8 cellular contexts compared by ENCODE assay signal in the genomic region with DNA sequence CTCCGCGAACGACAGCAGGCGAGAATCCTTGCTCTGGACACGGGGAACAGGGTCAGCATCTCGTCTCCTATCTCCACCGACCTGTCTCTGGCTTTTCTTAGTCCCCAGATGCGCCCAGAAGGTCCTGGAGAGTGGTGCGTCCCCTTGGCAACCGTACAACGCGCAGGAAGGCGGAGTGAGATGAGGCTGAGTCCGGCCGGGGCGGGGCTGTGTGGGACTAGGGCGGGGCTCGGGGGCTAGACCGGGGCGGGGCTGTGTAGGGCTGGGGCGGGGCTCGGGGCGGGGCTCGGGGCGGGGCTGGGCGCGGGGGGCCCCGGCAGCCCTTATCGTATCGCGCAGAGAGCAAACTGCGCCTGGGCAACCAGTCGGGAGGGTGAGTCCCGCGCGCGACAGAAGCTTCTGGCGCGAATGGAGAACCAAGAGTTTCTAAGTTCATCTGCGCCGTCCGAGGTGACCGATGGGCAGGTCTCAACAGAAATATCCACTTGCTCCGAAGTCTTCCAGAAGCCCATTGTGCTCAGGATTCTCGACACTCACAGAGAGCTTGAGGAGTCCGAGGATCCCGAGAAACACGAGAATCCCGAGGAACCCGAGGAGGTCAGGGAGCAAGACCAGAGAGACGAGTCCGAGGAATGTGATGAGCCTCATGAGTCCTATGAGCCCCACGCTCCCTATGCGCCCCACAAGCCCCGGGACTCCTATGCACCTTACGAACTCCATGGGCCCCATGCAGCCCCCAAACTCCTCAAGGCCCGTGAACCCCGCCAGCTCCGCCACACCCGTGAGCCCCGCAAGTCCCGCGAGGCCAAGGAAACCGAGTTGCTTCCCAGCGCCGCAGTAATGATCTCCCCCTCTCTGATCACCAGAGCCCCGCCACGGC. TPM values are rescaled to one million over a fixed set of nuclear protein-coding genes. Genes with fewer than 3 reads are reported as not detected.
DNase-seq lines count a peak whose midpoint lies in the region; FAIRE-seq and TF ChIP-seq lines count a peak whose summit lies in the region.

No MANE protein-coding gene starts in this region.

- peaks cover 37% of the 10 kb centered on the region for H3K27me3 Mint-ChIP-seq in T-helper 2 cell treated with Interferon-gamma antibody and Interleukin-4, amounts not matched to agents 5 μg/mL and 100 μg/mL, for 36 hours (ENCODE audit: low read depth)

- peak overlapping the region; percentile 54 for H3K4me3 ChIP-seq in HFF-Myc (replicated peaks; ENCODE audit: low read depth, low read length)

- H3K4me1 Mint-ChIP-seq in T-helper 2 cell treated with Interferon-gamma antibody and Interleukin-4, amounts not matched to agents 5 μg/mL and 100 μg/mL, for 36 hours (ENCODE audit: low read depth) = peaks cover 3% of the 10 kb centered on the region

- DNase-seq in GM04504 (ENCODE audit: low read depth) (peak; percentile 33), HFF-Myc (ENCODE audit: extremely low read depth, low read depth) (peak; percentile 59), NCI-H1092 treated with DMSO at 0.1 percent for 48 hours (lab: John Stamatoyannopoulos, UW) (peak; percentile 53), anterior cingulate cortex (lab: John Stamatoyannopoulos, UW) (peak; percentile 13 to 91 (median 63)), hippocampal formation (lab: John Stamatoyannopoulos, UW) (peak; percentile 57 to 80), renal cortical epithelial cell (ENCODE audit: low read depth) (peak; percentile 56), urothelium cell line (ENCODE audit: low spot score) (peak; percentile 97)
- peak; percentile 67 for DNase-seq in T-helper 2 cell treated with Interferon-gamma antibody and Interleukin-4, amounts not matched to agents 5 μg/mL and 100 μg/mL, for 36 hours (ENCODE audit: low spot score)

- H3K4me3 Mint-ChIP-seq in T-helper 2 cell treated with Interferon-gamma antibody and Interleukin-4, amounts not matched to agents 5 μg/mL and 100 μg/mL, for 36 hours = peak overlapping the region; percentile 58

- no peaks in the 10 kb centered on the region for H3K9me3 Mint-ChIP-seq in T-helper 2 cell treated with Interferon-gamma antibody and Interleukin-4, amounts not matched to agents 5 μg/mL and 100 μg/mL, for 36 hours

- no peak for TF ChIP-seq CTCF in HFF-Myc (IDR thresholded peaks at IDR 0.05; ENCODE audit: low read depth, low read length, missing control alignments)

- no peaks in the 10 kb centered on the region for H3K36me3 Mint-ChIP-seq in T-helper 2 cell treated with Interferon-gamma antibody and Interleukin-4, amounts not matched to agents 5 μg/mL and 100 μg/mL, for 36 hours (ENCODE audit: low read depth)

- H3K27ac Mint-ChIP-seq in T-helper 2 cell treated with Interferon-gamma antibody and Interleukin-4, amounts not matched to agents 5 μg/mL and 100 μg/mL, for 36 hours = no peak overlapping the region

- FAIRE-seq in urothelium cell line (lab: Jason Lieb, UNC) = peak; percentile 94

RNA-seq across cellular contexts. Expression of a gene that starts 24.9 kb away (rescaled TPM):
- 0.40 and 0.69 TPM in 2 replicates for total RNA-seq in renal cortical epithelial cell

Comparison
In these comparisons a context has a peak if more than half of its experiments do, and no peak if none do; other contexts are left out.
1. Peak in every context shown above with its lines: DNase-seq and H3K4me3 ChIP-seq.
2. DNase-seq: peak in every context shown above with its lines; median percentile 97 in urothelium cell line; 68 in hippocampal formation; 67 in T-helper 2 cell treated with Interferon-gamma antibody and Interleukin-4, amounts not matched to agents 5 μg/mL and 100 μg/mL, for 36 hours; 63 in anterior cingulate cortex; 59 in HFF-Myc; 56 in renal cortical epithelial cell; 53 in NCI-H1092 treated with DMSO at 0.1 percent for 48 hours; 33 in GM04504.